9 cellular contexts compared by ENCODE assay signal in genomic region chr13:114128624-114129522, GRCh38. TPM values are rescaled to one million over a fixed set of nuclear protein-coding genes. Genes with fewer than 3 reads are reported as not detected.
DNase-seq lines count a peak whose midpoint lies in the region; ATAC-seq and FAIRE-seq lines count a peak whose summit lies in the region.
"Had no signal": no experiment of that assay in that cellular context is flagged by ENCODE, and none has a peak within 500 bp of the region (broad histone marks: within the 10 kb centered on the region; RNA-seq: fewer than 3 reads in every experiment).

No MANE protein-coding gene starts in this region.

- FAIRE-seq in endometrium (lab: Jason Lieb, UNC), result peak; percentile 71

- H3K9me3 Mint-ChIP-seq in naive thymus-derived CD4-positive, alpha-beta T cell, result peaks cover 0 to 12% (median 0%) of the 10 kb centered on the region in 11 donors

- POLR2A ChIA-PET in naive thymus-derived CD4-positive, alpha-beta T cell (lab: Charles Lee), result interaction anchor here (0.9 to 13.0 kb wide), 13 partner anchors 11 to 153 kb away, joined by 3 to 137 read pairs (median 23); partner anchors contain the start of gene UPF3A

- in situ Hi-C loops in KBM-7 (cut with MboI; ENCODE audit: low pct_unique_long_range_greater_than_20kb, low sequenced_read_pairs), result no loop called here

- H3K36me3 ChIP-seq in naive thymus-derived CD4-positive, alpha-beta T cell (ENCODE audit: control insufficient read depth in 2 of 3, insufficient read depth in 3 of 3, low read length in 3 of 3), result peaks cover 0 to 39% (median 0%) of the 10 kb centered on the region in 3 experiments

- DNase-seq in DMS79 (lab: John Stamatoyannopoulos, UW) (peak; percentile 85), KBM-7 (peak; percentile 93), COR-L47 (lab: John Stamatoyannopoulos, UW) (no peak)
- DNase-seq in activated CD4-positive, alpha-beta T cell treated with anti-CD3 and anti-CD28 coated beads, Interleukin-2, amount 50 U/mL, for 48 hours, result peak; percentile 89 to 92
- peak; percentile 63 to 92 (median 83) for DNase-seq in naive thymus-derived CD4-positive, alpha-beta T cell
- DNase-seq in stimulated activated naive CD4-positive, alpha-beta T cell treated with Interleukin-2 at 50 U/mL for 16 hours (lab: John Stamatoyannopoulos, UW), result peak; percentile 93

- peak overlapping the region; percentile 90 for H3K4me3 ChIP-seq in naive thymus-derived CD4-positive, alpha-beta T cell (ENCODE audit: low read length)

- H3K4me3 Mint-ChIP-seq in naive thymus-derived CD4-positive, alpha-beta T cell, result peak overlapping the region; percentile 96 to 100 (median 100)

- intact Hi-C loops in naive thymus-derived CD4-positive, alpha-beta T cell (cut with micrococcal nuclease), result loop anchor here (1.0 kb wide), 6 partner anchors 14 to 312 kb away; no protein-coding TSS in a partner anchor

- H3K27me3 ChIP-seq in naive thymus-derived CD4-positive, alpha-beta T cell (ENCODE audit: control insufficient read depth in 2 of 2, insufficient read depth in 2 of 2, low read length in 2 of 2), result no peaks in the 10 kb centered on the region

- H3K27me3 Mint-ChIP-seq in naive thymus-derived CD4-positive, alpha-beta T cell, result peaks cover 0 to 5% (median 0%) of the 10 kb centered on the region in 5 donors

- H3K9me3 ChIP-seq in naive thymus-derived CD4-positive, alpha-beta T cell (ENCODE audit: control insufficient read depth in 2 of 3, low read length in 3 of 3), result no peaks in the 10 kb centered on the region

- H3K27ac ChIP-seq in naive thymus-derived CD4-positive, alpha-beta T cell (ENCODE audit: low read depth, low read length), result peak overlapping the region; percentile 85

- CTCF ChIA-PET in naive thymus-derived CD4-positive, alpha-beta T cell (lab: Charles Lee), result interaction anchor here (0.6 to 2.2 kb wide), 6 partner anchors 12 to 97 kb away, joined by 3 to 8 read pairs (median 4); no protein-coding TSS in a partner anchor

- peaks cover 60 to 65% of the 10 kb centered on the region in 2 donors for H3K4me1 ChIP-seq in naive thymus-derived CD4-positive, alpha-beta T cell (ENCODE audit: control insufficient read depth in 2 of 2, insufficient read depth in 2 of 2, low read length in 2 of 2)

- H3K27ac Mint-ChIP-seq in naive thymus-derived CD4-positive, alpha-beta T cell, result peak overlapping the region; percentile 82 to 100 (median 99)

- peak; percentile 65 for ATAC-seq in GM21717 (IDR thresholded peaks at IDR 0.05; ENCODE audit: unreplicated experiment)
- peak; percentile 79 for ATAC-seq in naive thymus-derived CD4-positive, alpha-beta T cell

- peaks cover 19 to 54% (median 34%) of the 10 kb centered on the region in 5 donors for H3K36me3 Mint-ChIP-seq in naive thymus-derived CD4-positive, alpha-beta T cell

- H3K4me1 Mint-ChIP-seq in naive thymus-derived CD4-positive, alpha-beta T cell, result peaks cover 52 to 77% (median 67%) of the 10 kb centered on the region in 7 donors

RNA-seq across cellular contexts. Expression of gene RASA3, which starts 3.5 kb away (rescaled TPM):
- total RNA-seq in naive thymus-derived CD4-positive, alpha-beta T cell, result 100 to 1,000 TPM; 110 to 227 (median 199) TPM
- 100 to 1,000 TPM; 109 to 195 TPM for polyA plus RNA-seq in naive thymus-derived CD4-positive, alpha-beta T cell

RNA-seq across cellular contexts. Expression of gene CFAP97D2, which starts 50.2 kb away (rescaled TPM):
- 1 to 10 TPM in 1 of 5 experiments, under 1 TPM in 1, not detected in 3; 0.27 to 1.1 TPM for total RNA-seq in naive thymus-derived CD4-positive, alpha-beta T cell
- polyA plus RNA-seq in naive thymus-derived CD4-positive, alpha-beta T cell, result under 1 TPM in 1 of 2 donors, not detected in 1; 0.33 TPM
- total RNA-seq: T-helper 2 cell treated with Interferon-gamma antibody and Interleukin-4, amounts not matched to agents 100 ng/mL and 5 ng/mL, for 36 hours had no signal
